28 cellular contexts compared by ENCODE assay signal in genomic region chr10:79415736-79416577, GRCh38. TPM values are rescaled to one million over a fixed set of nuclear protein-coding genes. Genes with fewer than 3 reads are reported as not detected.
DNase-seq lines count a peak whose midpoint lies in the region; ATAC-seq and TF ChIP-seq lines count a peak whose summit lies in the region.
"Had no signal": no experiment of that assay in that cellular context is flagged by ENCODE, and none has a peak within 500 bp of the region (broad histone marks: within the 10 kb centered on the region; RNA-seq: fewer than 3 reads in every experiment).

No MANE protein-coding gene starts in this region.

- H3K4me3 ChIP-seq in cardiac muscle cell, result no peak overlapping the region
- no peak overlapping the region for H3K4me3 ChIP-seq in heart right ventricle
- H3K4me3 ChIP-seq in esophagus muscularis mucosa, result no peak overlapping the region
- H3K4me3 ChIP-seq in osteoblast (ENCODE audit: insufficient read depth, low read length), result no peak overlapping the region
- H3K4me3 ChIP-seq in suprapubic skin, result no peak overlapping the region
- H3K4me3 ChIP-seq: body of pancreas, colonic mucosa, thoracic aorta, vagina had no signal

- no peak for TF ChIP-seq EP300 in esophagus muscularis mucosa (IDR thresholded peaks at IDR 0.05)
- TF ChIP-seq EP300 in suprapubic skin (IDR thresholded peaks at IDR 0.05), result no peak

- H3K36me3 ChIP-seq in cardiac muscle cell (no peaks in the 10 kb centered on the region), heart right ventricle (peaks cover 0 to 49% (median 8%) of the 10 kb centered on the region in 9 donors), esophagus muscularis mucosa (peaks cover 0 to 65% (median 34%) of the 10 kb centered on the region in 4 donors), osteoblast (ENCODE audit: insufficient read depth, low read length) (peaks cover 47% of the 10 kb centered on the region), suprapubic skin (peaks cover 2% of the 10 kb centered on the region)
- H3K36me3 ChIP-seq: colonic mucosa had no signal

- no peaks in the 10 kb centered on the region for H3K27me3 ChIP-seq in cardiac muscle cell
- no peaks in the 10 kb centered on the region for H3K27me3 ChIP-seq in heart right ventricle
- no peaks in the 10 kb centered on the region for H3K27me3 ChIP-seq in esophagus muscularis mucosa
- H3K27me3 ChIP-seq in osteoblast (ENCODE audit: insufficient read depth, low read length), result no peaks in the 10 kb centered on the region
- no peaks in the 10 kb centered on the region for H3K27me3 ChIP-seq in suprapubic skin
- H3K27me3 ChIP-seq in foreskin keratinocyte, result peaks cover 6% of the 10 kb centered on the region
- H3K27me3 ChIP-seq: body of pancreas, colonic mucosa, vagina had no signal

- peak overlapping the region; percentile 24 for H3K27ac ChIP-seq in cardiac muscle cell
- H3K27ac ChIP-seq in heart right ventricle, result peak overlapping the region in 4 of 10 donors; percentile 5 to 30 (median 14)
- peak overlapping the region in 3 of 4 donors; percentile 20 to 41 (median 39) for H3K27ac ChIP-seq in esophagus muscularis mucosa (replicated peaks in 1 of 4)
- no peak overlapping the region for H3K27ac ChIP-seq in osteoblast (ENCODE audit: low read depth, low read length)
- peak overlapping the region; percentile 10 for H3K27ac ChIP-seq in suprapubic skin
- H3K27ac ChIP-seq in foreskin keratinocyte, result no peak overlapping the region
- H3K27ac ChIP-seq: body of pancreas, colonic mucosa, thoracic aorta, VCaP had no signal

- TF ChIP-seq CTCF in cardiac muscle cell (IDR thresholded peaks at IDR 0.05; ENCODE audit: low read depth, low read length) (no peak), heart right ventricle (IDR thresholded peaks at IDR 0.05) (no peak), esophagus muscularis mucosa (IDR thresholded peaks at IDR 0.05) (no peak), osteoblast (IDR thresholded peaks at IDR 0.05; ENCODE audit: extremely low read depth, low read depth, low read length) (no peak), suprapubic skin (IDR thresholded peaks at IDR 0.05) (no peak), foreskin keratinocyte (conservative IDR thresholded peaks at IDR 0.05) (no peak)

- no peaks in the 10 kb centered on the region for H3K4me1 ChIP-seq in cardiac muscle cell (ENCODE audit: low read depth)
- peaks cover 0 to 65% (median 26%) of the 10 kb centered on the region in 9 donors for H3K4me1 ChIP-seq in heart right ventricle
- peaks cover 0 to 43% (median 0%) of the 10 kb centered on the region in 4 donors for H3K4me1 ChIP-seq in esophagus muscularis mucosa
- H3K4me1 ChIP-seq in osteoblast (ENCODE audit: insufficient read depth, low read length), result peaks cover 3% of the 10 kb centered on the region
- H3K4me1 ChIP-seq in suprapubic skin, result peaks cover 47% of the 10 kb centered on the region
- no peaks in the 10 kb centered on the region for H3K4me1 ChIP-seq in foreskin keratinocyte
- H3K4me1 ChIP-seq: body of pancreas, colonic mucosa, vagina had no signal

- peaks cover 44% of the 10 kb centered on the region for H3K79me2 ChIP-seq in osteoblast (ENCODE audit: insufficient read depth, low read length)

- no peak for DNase-seq in cardiac muscle cell (ENCODE audit: low read depth in 1 of 2, low spot score in 1 of 2)
- DNase-seq in heart right ventricle, result no peak
- DNase-seq in esophagus muscularis mucosa (ENCODE audit: extremely low spot score), result no peak
- DNase-seq in osteoblast (ENCODE audit: insufficient read length, low spot score, missing footprints), result peak; percentile 83
- no peak for DNase-seq in suprapubic skin (ENCODE audit: low spot score in 2 of 2)
- DNase-seq in central memory CD4-positive, alpha-beta T cell, result no peak
- no peak for DNase-seq in NCI-H1105 treated with DMSO at 0.1 percent for 48 hours (lab: John Stamatoyannopoulos, UW)
- DNase-seq in foreskin keratinocyte, result no peak
- DNase-seq: activated CD4-positive, alpha-beta T cell treated with anti-CD3 and anti-CD28 coated beads for 4 hours; activated CD8-positive, alpha-beta memory T cell treated with anti-CD3 and anti-CD28 coated beads for 24 hours; activated gamma-delta T cell treated with Interleukin-2 at 50 U/mL for 16 hours; activated naive CD8-positive, alpha-beta T cell treated with anti-CD3 and anti-CD28 coated beads, Interleukin-2, amount 50 U/mL, for 24 hours; CD8-positive, alpha-beta T cell; colonic mucosa; DMS53; effector memory CD4-positive, alpha-beta T cell; naive B cell; NCI-H2029; NCI-H526; NK-92 treated with Interleukin-12 subunit alpha and Interleukin-12 subunit beta, amount 100 ng/mL, for 24 hours; nucleus accumbens; SIG-M5; stimulated activated CD4-positive, alpha-beta T cell treated with anti-CD3 and anti-CD28 coated beads, Interleukin-4, amount 100 ng/mL, for 1 hour had no signal

- H2AFZ ChIP-seq in osteoblast (ENCODE audit: low read length), result no peak overlapping the region

- ATAC-seq in heart right ventricle (no peak), foreskin keratinocyte (no peak)
- ATAC-seq: activated naive CD8-positive, alpha-beta T cell treated with anti-CD3 and anti-CD28 coated beads, Interleukin-2, amount 50 U/mL, for 24 hours; body of pancreas; CD8-positive, alpha-beta T cell; Panc1 had no signal

- intact Hi-C loops in heart right ventricle (cut with DNase I) (no loop called here), esophagus muscularis mucosa (cut with DNase I) (no loop called here)

- H3K9me3 ChIP-seq in cardiac muscle cell (ENCODE audit: low read depth) (no peaks in the 10 kb centered on the region), heart right ventricle (no peaks in the 10 kb centered on the region), esophagus muscularis mucosa (no peaks in the 10 kb centered on the region), osteoblast (ENCODE audit: low read depth, low read length) (no peaks in the 10 kb centered on the region), suprapubic skin (no peaks in the 10 kb centered on the region)
- H3K9me3 ChIP-seq: body of pancreas, colonic mucosa, thoracic aorta, vagina had no signal

- 73 to 74% methylated on average over 12 of the region's 12 CpGs for WGBS in heart right ventricle, 2 donors
- WGBS in esophagus muscularis mucosa, result 74% methylated on average over 12 of the region's 12 CpGs
- WGBS in suprapubic skin, result 79% methylated on average over 11 of the region's 12 CpGs

- peaks cover 48% of the 10 kb centered on the region for H4K20me1 ChIP-seq in osteoblast (ENCODE audit: insufficient read depth, low read length)

- H3K4me2 ChIP-seq in osteoblast (ENCODE audit: insufficient read depth, low read length), result no peak overlapping the region

- TF ChIP-seq POLR2A in esophagus muscularis mucosa (IDR thresholded peaks at IDR 0.05; ENCODE audit: low read depth) (no peak), suprapubic skin (IDR thresholded peaks at IDR 0.05) (no peak)

RNA-seq across cellular contexts. Expression of gene ZCCHC24, which starts 29.5 kb away (rescaled TPM):
- 56.5 and 58.0 TPM in 2 replicates for total RNA-seq in cardiac muscle cell
- 65.4 and 81.5 TPM in 2 replicates for polyA plus RNA-seq in cardiac muscle cell
- 10 to 100 TPM; 32.0 to 59.0 (median 49.0) TPM for total RNA-seq in heart right ventricle
- polyA plus RNA-seq in heart right ventricle, result 10 to 100 TPM; 19.3 to 22.4 TPM
- total RNA-seq in esophagus muscularis mucosa, result 100 to 1,000 TPM; 100 to 156 (median 120) TPM
- total RNA-seq in osteoblast, result 48.5 and 69.5 TPM in 2 replicates
- 10 to 100 TPM in 2 of 4 donors, 1 to 10 TPM in 2; 8.9 to 17.3 (median 12.8) TPM for total RNA-seq in suprapubic skin
- 0.67 and 1.2 TPM in 2 replicates for total RNA-seq in foreskin keratinocyte
- polyA plus RNA-seq in foreskin keratinocyte, result 0.33 and 0.49 TPM in 2 replicates

Comparison
In these comparisons a context has a peak if more than half of its experiments do, and no peak if none do; other contexts are left out.
1. H3K27ac ChIP-seq: peak in cardiac muscle cell (single experiment), esophagus muscularis mucosa (3 of 4) and suprapubic skin (single experiment); none in osteoblast (single experiment) and foreskin keratinocyte (single experiment).